Comparison of ENCODE assay signal across 8 cellular contexts in genomic region chr1:52365746-52366516, GRCh38. TPM values are rescaled to one million over a fixed set of nuclear protein-coding genes. Genes with fewer than 3 reads are reported as not detected.
DNase-seq lines count a peak whose midpoint lies in the region; ATAC-seq and TF ChIP-seq lines count a peak whose summit lies in the region.

CC2D1B (minus strand) TSS chr1:52366205; CDS start chr1:52364620, 1,585 bp downstream.

- H3K36me3 ChIP-seq in testis (ENCODE audit: low read depth, missing control alignments): no peaks in the 10 kb centered on the region

- intact Hi-C loops in testis (cut with DNase I; ENCODE audit: low total_unique reads): no loop called here

- 0% methylated on average over 17 to 57 of the region's 92 CpGs for WGBS in testis, 2 donors

- peaks cover 7 to 8% of the 10 kb centered on the region in 2 donors for H3K36me3 Mint-ChIP-seq in activated naive CD4-positive, alpha-beta T cell treated with anti-CD3 and anti-CD28 coated beads, Interleukin-2, amount 50 U/mL, for 72 hours

- peak within 1 kb of the TSS; percentile 96 to 98 for H3K4me3 ChIP-seq in testis

- H3K27me3 ChIP-seq in testis: no peaks in the 10 kb centered on the region

- TF ChIP-seq CTCF in GM10266 (IDR thresholded peaks at IDR 0.05; ENCODE audit: control insufficient read depth, insufficient read depth, low read depth, missing control alignments) (no peak), omental fat pad (IDR thresholded peaks at IDR 0.05) (no peak), testis (IDR thresholded peaks at IDR 0.05) (peak in 2 of 3 experiments; percentile 45 to 47)

- TF ChIP-seq POLR2A in testis (IDR thresholded peaks at IDR 0.05): peak; percentile 10

- DNase-seq in GM10266 (ENCODE audit: extremely low spot score): peak; percentile 100
- DNase-seq in NCI-H1092 treated with DMSO at 0.1 percent for 48 hours (lab: John Stamatoyannopoulos, UW): peak; percentile 95
- peak; percentile 93 for DNase-seq in SKM-1 (lab: John Stamatoyannopoulos, UW; ENCODE audit: unreplicated experiment)
- DNase-seq in activated naive CD4-positive, alpha-beta T cell treated with anti-CD3 and anti-CD28 coated beads, Interleukin-2, amount 50 U/mL, for 72 hours (ENCODE audit: low spot score in 2 of 2): peak; percentile 99 to 100
- DNase-seq in glomerular endothelial cell (ENCODE audit: extremely low read depth, low read depth, low spot score): peak; percentile 50
- peak; percentile 86 for DNase-seq in omental fat pad (ENCODE audit: low spot score)
- DNase-seq in testis: peak; percentile 98

- no peaks in the 10 kb centered on the region for H3K9me3 ChIP-seq in testis

- peak; percentile 90 for ATAC-seq in HG02610 (IDR thresholded peaks at IDR 0.05; ENCODE audit: unreplicated experiment)
- peak; percentile 94 to 95 for ATAC-seq in activated naive CD4-positive, alpha-beta T cell treated with anti-CD3 and anti-CD28 coated beads, Interleukin-2, amount 50 U/mL, for 72 hours
- ATAC-seq in omental fat pad (ENCODE audit: low FRiP score): peak; percentile 96

- no peaks in the 10 kb centered on the region for H3K9me3 Mint-ChIP-seq in activated naive CD4-positive, alpha-beta T cell treated with anti-CD3 and anti-CD28 coated beads, Interleukin-2, amount 50 U/mL, for 72 hours

- H3K27ac Mint-ChIP-seq in activated naive CD4-positive, alpha-beta T cell treated with anti-CD3 and anti-CD28 coated beads, Interleukin-2, amount 50 U/mL, for 72 hours: peak within 1 kb of the TSS; percentile 95 to 98

- peak within 1 kb of the TSS; percentile 90 to 94 for H3K27ac ChIP-seq in testis

- H3K4me1 ChIP-seq in testis: peaks cover 9% of the 10 kb centered on the region

RNA-seq across cellular contexts. Expression of gene CC2D1B, which starts in this region (rescaled TPM):
- 10 to 100 TPM; 25.9 to 30.2 TPM for total RNA-seq in activated naive CD4-positive, alpha-beta T cell treated with anti-CD3 and anti-CD28 coated beads, Interleukin-2, amount 50 U/mL, for 72 hours
- total RNA-seq in glomerular endothelial cell: 27.5 and 38.1 TPM in 2 replicates
- 10 to 100 TPM; 23.8 to 33.9 (median 29.9) TPM for total RNA-seq in omental fat pad
- total RNA-seq in testis: 10 to 100 TPM; 51.0 to 62.0 TPM
- polyA plus RNA-seq in testis (ENCODE audit: insufficient read depth, low read depth, low replicate concordance): 37.0 TPM

Comparison
In these comparisons a context has a peak if more than half of its experiments do, and no peak if none do; other contexts are left out.
1. Peak in every context shown above with its lines: DNase-seq, ATAC-seq, H3K4me3 ChIP-seq and H3K27ac ChIP-seq.
2. DNase-seq: peak in every context shown above with its lines; median percentile 100 in GM10266; 100 in activated naive CD4-positive, alpha-beta T cell treated with anti-CD3 and anti-CD28 coated beads, Interleukin-2, amount 50 U/mL, for 72 hours; 98 in testis; 95 in NCI-H1092 treated with DMSO at 0.1 percent for 48 hours; 93 in SKM-1; 86 in omental fat pad; 50 in glomerular endothelial cell.
3. CTCF ChIP-seq: peak in testis (2 of 3); none in GM10266 (single experiment) and omental fat pad (0 of 3).